Comparison of ENCODE assay signal across 11 cellular contexts in genomic region chr3:149902498-149903139, GRCh38.
DNase-seq lines count a peak whose midpoint lies in the region; ATAC-seq and TF ChIP-seq lines count a peak whose summit lies in the region.
"Had no signal": no experiment of that assay in that cellular context is flagged by ENCODE, and none has a peak within 500 bp of the region (broad histone marks: within the 10 kb centered on the region; RNA-seq: fewer than 3 reads in every experiment).

No MANE protein-coding gene starts in this region.

- peaks cover 9% of the 10 kb centered on the region for H3K4me1 Mint-ChIP-seq in endodermal cell

- peak in 5 of 9 donors; percentile 5 to 36 (median 17) for TF ChIP-seq CTCF in heart right ventricle (IDR thresholded peaks at IDR 0.05)
- peak in 1 of 2 donors; percentile 38 for TF ChIP-seq CTCF in right atrium auricular region (IDR thresholded peaks at IDR 0.05)
- TF ChIP-seq CTCF in OCI-LY1 (IDR thresholded peaks at IDR 0.05; ENCODE audit: low read length): peak; percentile 43; the same call in 1 of the 2 replicates
- peak; percentile 50 for TF ChIP-seq CTCF in endodermal cell (conservative IDR thresholded peaks at IDR 0.05)

- no peaks in the 10 kb centered on the region for H3K79me2 ChIP-seq in OCI-LY1 (ENCODE audit: insufficient read depth, low read length)

- H3K27ac Mint-ChIP-seq in endodermal cell: no peak overlapping the region

- no peak for ATAC-seq in heart right ventricle
- ATAC-seq: stimulated activated naive CD8-positive, alpha-beta T cell treated with anti-CD3 and anti-CD28 coated beads, Interleukin-15, Interleukin-2, amounts not matched to agents 100 U/mL and 50 U/mL, for 24 hours had no signal

- 70 to 74% methylated on average over 3 of the region's 3 CpGs for WGBS in heart right ventricle, 2 donors
- 80 to 85% methylated on average over 2 to 3 of the region's 3 CpGs for WGBS in endodermal cell (ENCODE audit: insufficient coverage in 1 of 2, insufficient read length in 1 of 2), 2 experiments

- H3K4me3 Mint-ChIP-seq in endodermal cell: no peak overlapping the region

- H3K4me3 ChIP-seq in heart right ventricle: no peak overlapping the region
- no peak overlapping the region for H3K4me3 ChIP-seq in right atrium auricular region
- H3K4me3 ChIP-seq in OCI-LY1 (ENCODE audit: low read depth, low read length, poor library complexity, severe bottlenecking): no peak overlapping the region
- H3K4me3 ChIP-seq in endodermal cell (ENCODE audit: low read length): no peak overlapping the region
- H3K4me3 ChIP-seq: MG63 had no signal

- DNase-seq in heart right ventricle (no peak), right atrium auricular region (ENCODE audit: low spot score) (no peak), endodermal cell (no peak), NCI-H2029 (lab: John Stamatoyannopoulos, UW) (no peak), superior temporal gyrus (ENCODE audit: extremely low spot score) (no peak), D341Med (ENCODE audit: low spot score) (no peak), occipital lobe (lab: John Stamatoyannopoulos, UW) (no peak)
- DNase-seq: MG63; NK-92 treated with Interleukin-12 subunit alpha and Interleukin-12 subunit beta, amount 100 ng/mL, for 24 hours; stimulated activated naive CD8-positive, alpha-beta T cell treated with anti-CD3 and anti-CD28 coated beads, Interleukin-15, Interleukin-2, amounts not matched to agents 100 U/mL and 50 U/mL, for 24 hours had no signal

- H3K4me1 ChIP-seq in heart right ventricle (peaks cover 0 to 18% (median 9%) of the 10 kb centered on the region in 9 donors), right atrium auricular region (peaks cover 0 to 11% of the 10 kb centered on the region in 2 donors), OCI-LY1 (ENCODE audit: insufficient read depth, low read length, severe bottlenecking) (no peaks in the 10 kb centered on the region), endodermal cell (ENCODE audit: control insufficient read depth, insufficient read depth, low read length) (no peaks in the 10 kb centered on the region)

- H3K4me2 ChIP-seq in OCI-LY1 (ENCODE audit: low read length): no peak overlapping the region

- H3K27ac ChIP-seq in heart right ventricle: no peak overlapping the region
- H3K27ac ChIP-seq in right atrium auricular region: no peak overlapping the region
- H3K27ac ChIP-seq in OCI-LY1 (ENCODE audit: low read depth, low read length, poor library complexity, severe bottlenecking): no peak overlapping the region
- no peak overlapping the region for H3K27ac ChIP-seq in endodermal cell (ENCODE audit: low read depth, low read length)

- no peaks in the 10 kb centered on the region for H3K36me3 Mint-ChIP-seq in endodermal cell (ENCODE audit: low read depth)

- H3K9ac ChIP-seq in OCI-LY1 (ENCODE audit: low read length): no peak overlapping the region
- H3K9ac ChIP-seq in endodermal cell (ENCODE audit: extremely low read depth, low read length, poor library complexity, severe bottlenecking): no peak overlapping the region

- H3F3A ChIP-seq in OCI-LY1 (ENCODE audit: insufficient read depth, low read length): no peaks in the 10 kb centered on the region

- no peaks in the 10 kb centered on the region; the same call in 1 of the 2 replicates for H3K9me2 ChIP-seq in OCI-LY1 (ENCODE audit: low read depth, low read length)

- H4K20me1 ChIP-seq in OCI-LY1 (ENCODE audit: insufficient read depth, low read length): no peaks in the 10 kb centered on the region

- no peaks in the 10 kb centered on the region for H3K27me3 ChIP-seq in heart right ventricle
- no peaks in the 10 kb centered on the region for H3K27me3 ChIP-seq in right atrium auricular region
- H3K27me3 ChIP-seq in OCI-LY1 (ENCODE audit: insufficient read depth, low read length): no peaks in the 10 kb centered on the region
- no peaks in the 10 kb centered on the region for H3K27me3 ChIP-seq in endodermal cell (ENCODE audit: control insufficient read depth, insufficient read depth, low read length, poor library complexity, severe bottlenecking)
- H3K27me3 ChIP-seq: MG63 had no signal

- intact Hi-C loops in heart right ventricle (cut with DNase I): no loop called here

- no peak overlapping the region for H2AFZ ChIP-seq in OCI-LY1 (ENCODE audit: low read length)

- no peaks in the 10 kb centered on the region for H3K27me3 Mint-ChIP-seq in endodermal cell (ENCODE audit: insufficient read depth)

- H3K9me3 Mint-ChIP-seq in endodermal cell: no peaks in the 10 kb centered on the region

- no peaks in the 10 kb centered on the region for H3K9me3 ChIP-seq in heart right ventricle
- no peaks in the 10 kb centered on the region for H3K9me3 ChIP-seq in right atrium auricular region
- H3K9me3 ChIP-seq in OCI-LY1 (ENCODE audit: low read length): no peaks in the 10 kb centered on the region
- no peaks in the 10 kb centered on the region for H3K9me3 ChIP-seq in endodermal cell (ENCODE audit: control insufficient read depth, low read length)
- H3K9me3 ChIP-seq: MG63 had no signal

- H3K36me3 ChIP-seq in heart right ventricle (peaks cover 0 to 36% (median 0%) of the 10 kb centered on the region in 9 donors), right atrium auricular region (no peaks in the 10 kb centered on the region), OCI-LY1 (ENCODE audit: insufficient read depth, low read length) (peaks cover 2% of the 10 kb centered on the region; the same call in 1 of the 2 replicates), endodermal cell (ENCODE audit: control insufficient read depth, insufficient read depth, low read length) (no peaks in the 10 kb centered on the region)
